Comparison of ENCODE assay signal across 24 cellular contexts in genomic region chr17:42944211-42944610, GRCh38. TPM values are rescaled to one million over a fixed set of nuclear protein-coding genes. Genes with fewer than 3 reads are reported as not detected.
DNase-seq lines count a peak whose midpoint lies in the region; ATAC-seq, FAIRE-seq and TF ChIP-seq lines count a peak whose summit lies in the region.
"Had no signal": no experiment of that assay in that cellular context is flagged by ENCODE, and none has a peak within 500 bp of the region (broad histone marks: within the 10 kb centered on the region; RNA-seq: fewer than 3 reads in every experiment).

No MANE protein-coding gene starts in this region.

- DNase-seq in IMR-90: peak; percentile 40
- DNase-seq in cardiac fibroblast (ENCODE audit: low read depth in 2 of 2): peak; percentile 23 to 28
- DNase-seq in fibroblast of peridontal ligament (ENCODE audit: extremely low read depth): peak; percentile 48
- DNase-seq in small intestine: peak; percentile 20
- DNase-seq in urothelium cell line (ENCODE audit: low spot score): no peak
- no peak for DNase-seq in glomerular visceral epithelial cell (ENCODE audit: extremely low spot score)
- DNase-seq: CD4-positive, CD25-positive, alpha-beta regulatory T cell; GOT3; KBM-7; NCI-H1105; NCI-H2029 treated with DMSO at 0.1 percent for 48 hours; NCI-H2171; NCI-H345; NCI-H524; NCI-H774 had no signal

- POLR2A ChIA-PET in IMR-90 (lab: Charles Lee; ENCODE audit: unreplicated experiment): no interaction called here

- no peak overlapping the region for H3K14ac ChIP-seq in IMR-90 (replicated peaks; ENCODE audit: low read depth, low read length)

- H3K27ac ChIP-seq in IMR-90 (ENCODE audit: insufficient read depth, low read length) (no peak overlapping the region), small intestine (ENCODE audit: low read depth in 1 of 2, low read length in 1 of 2) (no peak overlapping the region)
- H3K27ac ChIP-seq: HL-60 had no signal

- peaks cover 7% of the 10 kb centered on the region for H3K27me3 ChIP-seq in IMR-90 (ENCODE audit: control insufficient read depth, insufficient read depth, low read length)
- peaks cover 0 to 1% of the 10 kb centered on the region in 2 donors for H3K27me3 ChIP-seq in small intestine (ENCODE audit: control insufficient read depth in 2 of 2, insufficient read depth in 2 of 2, low read length in 2 of 2)

- H3K4me2 ChIP-seq in IMR-90 (ENCODE audit: low read depth, low read length): no peak overlapping the region

- no peak for TF ChIP-seq RAD21 in IMR-90 (IDR thresholded peaks at IDR 0.05; ENCODE audit: low read length)

- no peak overlapping the region for H2AFZ ChIP-seq in IMR-90 (replicated peaks; ENCODE audit: low read length, poor library complexity)

- ATAC-seq in IMR-90 (ENCODE audit: low read depth) (peak; percentile 61), GM21786 (IDR thresholded peaks at IDR 0.05; ENCODE audit: unreplicated experiment) (no peak)
- ATAC-seq: HCT116, HepG2, Right ventricle myocardium inferior had no signal

- H2BK15ac ChIP-seq in IMR-90 (ENCODE audit: low read depth, low read length): no peak overlapping the region

- H2BK120ac ChIP-seq in IMR-90 (ENCODE audit: low read depth, low read length): no peak overlapping the region

- in situ Hi-C loops in IMR-90 (cut with MboI; ENCODE audit: low sequenced_read_pairs): no loop called here

- intact Hi-C loops in IMR-90 (cut with micrococcal nuclease): no loop called here

- H3K4me3 ChIP-seq in IMR-90 (ENCODE audit: insufficient read depth, low read depth, low read length) (no peak overlapping the region), cardiac fibroblast (replicated peaks in 1 of 2; ENCODE audit: low read depth in 2 of 2, low read length in 2 of 2) (no peak overlapping the region), small intestine (ENCODE audit: low read depth in 1 of 2, low read length in 2 of 2) (no peak overlapping the region)

- no peak overlapping the region for H3K56ac ChIP-seq in IMR-90 (ENCODE audit: extremely low read depth, insufficient read depth, low read length)

- FAIRE-seq in small intestine (lab: Jason Lieb, UNC): no peak
- FAIRE-seq in urothelium cell line (lab: Jason Lieb, UNC): no peak
- FAIRE-seq: HepG2 had no signal

- peaks cover 4% of the 10 kb centered on the region for H3K36me3 ChIP-seq in IMR-90 (ENCODE audit: control insufficient read depth, insufficient read depth, low read length)
- no peaks in the 10 kb centered on the region for H3K36me3 ChIP-seq in small intestine (ENCODE audit: control insufficient read depth in 2 of 2, insufficient read depth in 2 of 2, low read length in 2 of 2)

- no peak overlapping the region for H3K9ac ChIP-seq in IMR-90 (ENCODE audit: low read depth, low read length)

- H3K9me3 ChIP-seq in IMR-90 (ENCODE audit: control insufficient read depth, insufficient read depth, low read length): no peaks in the 10 kb centered on the region
- no peaks in the 10 kb centered on the region for H3K9me3 ChIP-seq in small intestine (ENCODE audit: control insufficient read depth, low read depth)

- H2BK20ac ChIP-seq in IMR-90 (ENCODE audit: low read depth, low read length): no peak overlapping the region

- H2BK5ac ChIP-seq in IMR-90 (ENCODE audit: low read depth, low read length, poor library complexity, severe bottlenecking): no peak overlapping the region

- no peak for TF ChIP-seq POLR2A in IMR-90 (IDR thresholded peaks at IDR 0.05; ENCODE audit: low read depth, low read length)

- no peaks in the 10 kb centered on the region for H3K79me1 ChIP-seq in IMR-90 (ENCODE audit: low read depth in 1 of 2, low read length in 2 of 2)

- peak overlapping the region; percentile 55 for H2AK9ac ChIP-seq in IMR-90 (replicated peaks; ENCODE audit: low read depth, low read length, poor library complexity)

- 0 out of 2 replicates have a peak, but pooled peaks cover 2% of the 10 kb centered on the region for H3K9me1 ChIP-seq in IMR-90 (ENCODE audit: insufficient read depth, low read length)

- H3K4me1 ChIP-seq in IMR-90 (ENCODE audit: control insufficient read depth, insufficient read depth, low read length): no peaks in the 10 kb centered on the region
- H3K4me1 ChIP-seq in small intestine (ENCODE audit: control insufficient read depth in 2 of 2, insufficient read depth in 1 of 2, low read depth in 1 of 2, low read length in 1 of 2): no peaks in the 10 kb centered on the region

- no peak overlapping the region for H3K4ac ChIP-seq in IMR-90 (ENCODE audit: low read depth, low read length)

- H4K91ac ChIP-seq in IMR-90 (ENCODE audit: insufficient read depth, low read depth, low read length): no peak overlapping the region

- no peak overlapping the region for H2AK5ac ChIP-seq in IMR-90 (ENCODE audit: low read depth, low read length)

- no peak overlapping the region for H4K5ac ChIP-seq in IMR-90 (ENCODE audit: low read depth, low read length)

- CTCF ChIA-PET in IMR-90 (lab: Yijun Ruan, JAX): interaction anchor here (1.7 kb wide), 2 partner anchors 12 to 101 kb away, joined by 4 to 10 read pairs; no protein-coding TSS in a partner anchor

- H4K8ac ChIP-seq in IMR-90 (ENCODE audit: low read depth in 2 of 2, low read length in 2 of 2): no peak overlapping the region

- dilution Hi-C loops in IMR-90 (cut with HindIII; ENCODE audit: low sequenced_read_pairs, unreplicated experiment): no loop called here

- 88% methylated on average over 1 of the region's 3 CpGs; no CpG with 5 or more reads in 1 of the 2 experiments for WGBS in IMR-90 (ENCODE audit: extremely low coverage in 2 of 2, insufficient read length in 1 of 2), 2 experiments
- 5 to 33% (median 23%) methylated on average over 3 of the region's 3 CpGs for WGBS in small intestine, 3 donors

- TF ChIP-seq CTCF in IMR-90 (conservative IDR thresholded peaks at IDR 0.05; ENCODE audit: low read depth, low read length) (no peak), cardiac fibroblast (IDR thresholded peaks at IDR 0.05; ENCODE audit: low read depth, low read length) (no peak)

- no peaks in the 10 kb centered on the region for H4K20me1 ChIP-seq in IMR-90 (ENCODE audit: insufficient read depth, low read length)

- H3K23ac ChIP-seq in IMR-90 (ENCODE audit: low read depth, low read length): no peak overlapping the region

- H3K18ac ChIP-seq in IMR-90 (ENCODE audit: low read depth, low read length): no peak overlapping the region

- BruUV-seq in IMR-90 (replicated peaks; lab: Mats Ljungman, UMichigan): no TSS peak

TF ChIP-seq in IMR-90, 13 proteins besides CTCF, POLR2A, EP300 and RAD21 (continues in another document):
- TF ChIP-seq CHD1 (IDR thresholded peaks at IDR 0.05; ENCODE audit: low read depth, low read length): no peak
- no peak for TF ChIP-seq MAFK (IDR thresholded peaks at IDR 0.05; ENCODE audit: low read depth, low read length)
- no peak for TF ChIP-seq ELK1 (IDR thresholded peaks at IDR 0.05; ENCODE audit: borderline replicate concordance, low read depth, low read length)
- TF ChIP-seq, protein P1, sequence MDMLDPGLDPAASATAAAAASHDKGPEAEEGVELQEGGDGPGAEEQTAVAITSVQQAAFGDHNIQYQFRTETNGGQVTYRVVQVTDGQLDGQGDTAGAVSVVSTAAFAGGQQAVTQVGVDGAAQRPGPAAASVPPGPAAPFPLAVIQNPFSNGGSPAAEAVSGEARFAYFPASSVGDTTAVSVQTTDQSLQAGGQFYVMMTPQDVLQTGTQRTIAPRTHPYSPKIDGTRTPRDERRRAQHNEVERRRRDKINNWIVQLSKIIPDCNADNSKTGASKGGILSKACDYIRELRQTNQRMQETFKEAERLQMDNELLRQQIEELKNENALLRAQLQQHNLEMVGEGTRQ (IDR thresholded peaks at IDR 0.05; ENCODE audit: low read depth, low read length): no peak
- no peak for TF ChIP-seq CEBPB (IDR thresholded peaks at IDR 0.05; ENCODE audit: low read depth, low read length)
- TF ChIP-seq BHLHE40 (IDR thresholded peaks at IDR 0.05; ENCODE audit: low read depth, low read length): no peak
- TF ChIP-seq MXI1 (IDR thresholded peaks at IDR 0.05; ENCODE audit: borderline replicate concordance, low read depth, low read length): no peak
- no peak for TF ChIP-seq MAZ (IDR thresholded peaks at IDR 0.05; ENCODE audit: borderline replicate concordance, low read depth, low read length)

RNA-seq across cellular contexts. Expression of gene AARSD1, which starts 20.0 kb away (rescaled TPM):
- 55.0 and 58.9 TPM in 2 replicates for total RNA-seq in IMR-90 (2012; rRNA removed)
- polyA plus RNA-seq in IMR-90 (2012; rRNA removed): 53.0 and 58.9 TPM in 2 replicates
- polyA plus RNA-seq in IMR-90 (2012; cell fraction: cytosol; rRNA removed): 31.5 and 39.6 TPM in 2 replicates
- polyA plus RNA-seq in IMR-90 (2012; cell fraction: nucleus; rRNA removed; ENCODE audit: low replicate concordance): 69.7 and 125 TPM in 2 replicates
- polyA plus RNA-seq in small intestine: 10 to 100 TPM; 27.3 to 41.7 (median 39.4) TPM

RNA-seq across cellular contexts. Expression of gene PTGES3L, which starts 35.7 kb away (rescaled TPM):
- 1.4 and 2.2 TPM in 2 replicates for total RNA-seq in IMR-90 (2012; rRNA removed)
- polyA plus RNA-seq in IMR-90 (2012; rRNA removed): 1.7 and 2.4 TPM in 2 replicates
- polyA plus RNA-seq in IMR-90 (2012; cell fraction: cytosol; rRNA removed): 0.36 and 1.3 TPM in 2 replicates
- polyA plus RNA-seq in IMR-90 (2012; cell fraction: nucleus; rRNA removed; ENCODE audit: low replicate concordance): 2.6 and 3.4 TPM in 2 replicates
- 1 to 10 TPM in 1 of 3 donors, under 1 TPM in 2; 0.67 to 2.0 (median 0.81) TPM for polyA plus RNA-seq in small intestine
- polyA plus RNA-seq: CD4-positive, CD25-positive, alpha-beta regulatory T cell had no signal

RNA-seq across cellular contexts. Expression of gene RUNDC1, which starts 36.2 kb away (rescaled TPM):
- total RNA-seq in IMR-90 (2012; rRNA removed): 7.0 and 8.1 TPM in 2 replicates
- 7.4 and 7.9 TPM in 2 replicates for polyA plus RNA-seq in IMR-90 (2012; rRNA removed)
- polyA plus RNA-seq in IMR-90 (2012; cell fraction: cytosol; rRNA removed): 6.5 and 6.6 TPM in 2 replicates
- polyA plus RNA-seq in IMR-90 (2012; cell fraction: nucleus; rRNA removed; ENCODE audit: low replicate concordance): 6.6 and 7.1 TPM in 2 replicates
- polyA plus RNA-seq in small intestine: 1 to 10 TPM; 7.2 to 8.8 (median 7.3) TPM

RNA-seq across cellular contexts. Expression of gene G6PC1, which starts 43.6 kb away (rescaled TPM):
- not detected in 2 replicates for total RNA-seq in IMR-90 (2012; rRNA removed)
- polyA plus RNA-seq in IMR-90 (2012; rRNA removed) (not detected in 2 replicates), small intestine (10 to 100 TPM in 1 of 3 donors, 1 to 10 TPM in 2; 4.1 to 12.1 (median 4.6) TPM)
- not detected in 2 replicates for polyA plus RNA-seq in IMR-90 (2012; cell fraction: cytosol; rRNA removed)
- polyA plus RNA-seq in IMR-90 (2012; cell fraction: nucleus; rRNA removed; ENCODE audit: low replicate concordance): not detected in 2 replicates
- total RNA-seq: A673; CD4-positive, CD25-positive, alpha-beta regulatory T cell; HT-29; Right ventricle myocardium inferior; SK-MEL-5 had no signal
- polyA plus RNA-seq: BJ; CD4-positive, CD25-positive, alpha-beta regulatory T cell had no signal

RNA-seq across cellular contexts. Expression of gene RPL27, which starts 54.0 kb away (rescaled TPM):
- 1,595 and 1,663 TPM in 2 replicates for total RNA-seq in IMR-90 (2012; rRNA removed)
- polyA plus RNA-seq in IMR-90 (2012; rRNA removed): 2,806 and 4,622 TPM in 2 replicates
- polyA plus RNA-seq in IMR-90 (2012; cell fraction: cytosol; rRNA removed): 1,884 and 2,403 TPM in 2 replicates
- polyA plus RNA-seq in IMR-90 (2012; cell fraction: nucleus; rRNA removed; ENCODE audit: low replicate concordance): 413 and 1,434 TPM in 2 replicates
- polyA plus RNA-seq in small intestine: 1,000 to 10,000 TPM; 1,737 to 4,151 (median 2,764) TPM

Comparison
In these comparisons a context has a peak if more than half of its experiments do, and no peak if none do; other contexts are left out.
1. DNase-seq: peak in IMR-90 (single experiment), cardiac fibroblast (2 of 2), fibroblast of peridontal ligament (single experiment) and small intestine (single experiment); none in urothelium cell line (single experiment) and glomerular visceral epithelial cell (single experiment).